In genomic region chr4:147011386-147011785, GRCh38 we compare ENCODE assay signal across 25 cellular contexts.
A peak's percentile ranks its signal among the peaks of the same experiment; 100 is the strongest.
DNase-seq lines count a peak whose midpoint lies in the region; ATAC-seq and TF ChIP-seq lines count a peak whose summit lies in the region.
"Had no signal": no experiment of that assay in that cellular context is flagged by ENCODE, and none has a peak within 500 bp of the region (broad histone marks: within the 10 kb centered on the region; RNA-seq: fewer than 3 reads in every experiment).

No MANE protein-coding gene starts in this region.

- POLR2A ChIA-PET in WTC11 (lab: Charles Lee), result no interaction called here

- H3K36me3 ChIP-seq in HUES64 (ENCODE audit: insufficient read depth, low read length) (no peaks in the 10 kb centered on the region), iPS-20b (ENCODE audit: insufficient read depth, low read depth, low read length) (no peaks in the 10 kb centered on the region), HAP-1 (replicated peaks) (no peaks in the 10 kb centered on the region)

- no peaks in the 10 kb centered on the region for H3K27me3 ChIP-seq in HUES64 (ENCODE audit: insufficient read depth, low read length)
- no peaks in the 10 kb centered on the region for H3K27me3 ChIP-seq in iPS-20b (ENCODE audit: insufficient read depth, low read length)
- H3K27me3 ChIP-seq in HAP-1 (ENCODE audit: low read depth), result peaks cover 17% of the 10 kb centered on the region

- in situ Hi-C loops in HAP-1 (cut with MboI; ENCODE audit: low sequenced_read_pairs), result loop anchor here (25.0 kb wide), 1 partner anchor 576 kb away; no protein-coding TSS in a partner anchor

- H3K27ac Mint-ChIP-seq in WTC11 (peak overlapping the region; percentile 37), type B pancreatic cell (no peak overlapping the region)
- H3K27ac Mint-ChIP-seq: B cell; CD8-positive, alpha-beta T cell had no signal

- H3K9ac ChIP-seq in HUES64 (ENCODE audit: low read depth, low read length) (peak overlapping the region; percentile 10; the same call in 1 of the 2 replicates), iPS-20b (ENCODE audit: low read depth, low read length) (no peak overlapping the region)

- peaks cover 25% of the 10 kb centered on the region for H3K4me1 ChIP-seq in HUES64 (ENCODE audit: insufficient read depth, low read length)
- H3K4me1 ChIP-seq in iPS-20b (ENCODE audit: insufficient read depth, low read length), result peaks cover 26% of the 10 kb centered on the region; the same call in 1 of the 2 replicates
- no peaks in the 10 kb centered on the region for H3K4me1 ChIP-seq in HAP-1
- H3K4me1 ChIP-seq: A549 had no signal

- ATAC-seq in WTC11, result peak; percentile 24
- ATAC-seq: A549; CD8-positive, alpha-beta T cell; Panc1 had no signal

- no peak overlapping the region for H3K27ac ChIP-seq in HUES64 (ENCODE audit: low read depth, low read length)
- no peak overlapping the region for H3K27ac ChIP-seq in iPS-20b (ENCODE audit: low read length)
- H3K27ac ChIP-seq: A549, C4-2B, HL-60, RWPE1 had no signal

- H3K9me3 Mint-ChIP-seq in WTC11 (no peaks in the 10 kb centered on the region), type B pancreatic cell (no peaks in the 10 kb centered on the region)
- H3K9me3 Mint-ChIP-seq: CD8-positive, alpha-beta T cell had no signal

- H3K9me3 ChIP-seq in HUES64 (ENCODE audit: insufficient read depth, low read depth, low read length) (no peaks in the 10 kb centered on the region), iPS-20b (ENCODE audit: insufficient read depth, low read depth, low read length) (no peaks in the 10 kb centered on the region), HAP-1 (no peaks in the 10 kb centered on the region)
- H3K9me3 ChIP-seq: A549 had no signal

- H3K36me3 Mint-ChIP-seq in WTC11 (no peaks in the 10 kb centered on the region), type B pancreatic cell (no peaks in the 10 kb centered on the region)
- H3K36me3 Mint-ChIP-seq: CD8-positive, alpha-beta T cell had no signal

- no peak overlapping the region; the same call in 1 of the 2 replicates for H3K4me3 Mint-ChIP-seq in WTC11
- peak overlapping the region; percentile 41 for H3K4me3 Mint-ChIP-seq in type B pancreatic cell
- H3K4me3 Mint-ChIP-seq: B cell; CD8-positive, alpha-beta T cell had no signal

- H3K27me3 Mint-ChIP-seq in WTC11 (ENCODE audit: low read depth) (no peaks in the 10 kb centered on the region), type B pancreatic cell (peaks cover 9% of the 10 kb centered on the region)

- H3K4me3 ChIP-seq in HUES64 (ENCODE audit: low read length), result no peak overlapping the region
- peak overlapping the region; percentile 1; the same call in 1 of the 2 replicates for H3K4me3 ChIP-seq in iPS-20b (ENCODE audit: low read length)
- no peak overlapping the region for H3K4me3 ChIP-seq in HAP-1
- H3K4me3 ChIP-seq: A549 had no signal

- H3K4me1 Mint-ChIP-seq in WTC11 (peaks cover 51% of the 10 kb centered on the region), type B pancreatic cell (ENCODE audit: unreplicated experiment) (peaks cover 30% of the 10 kb centered on the region)
- H3K4me1 Mint-ChIP-seq: B cell had no signal

- 38% methylated on average over 7 of the region's 7 CpGs for WGBS in HUES64

- CTCF ChIA-PET in WTC11 (lab: Charles Lee), result interaction anchor here (2.2 kb wide), 1 partner anchor 86 kb away, joined by 13 read pairs; no protein-coding TSS in a partner anchor

- DNase-seq in WTC11 (ENCODE audit: low spot score), result no peak
- no peak for DNase-seq in type B pancreatic cell (ENCODE audit: extremely low spot score, unreplicated experiment)
- DNase-seq in ureter (ENCODE audit: low spot score), result no peak
- no peak for DNase-seq in NOMO-1 treated with dmso at 0.1 percent for 144 hours (lab: John Stamatoyannopoulos, UW; ENCODE audit: unreplicated experiment)
- DNase-seq in HAP-1 (ENCODE audit: low spot score in 2 of 2), result no peak
- DNase-seq: Calu3; CD8-positive, alpha-beta T cell; DMS79 treated with DMSO at 0.1 percent for 48 hours; GF-D8; NCI-H1048; NCI-H1417 treated with DMSO at 0.1 percent for 48 hours; NCI-H187; NCI-H2171 treated with DMSO at 0.1 percent for 48 hours; NCI-H345; NCI-H510A treated with DMSO at 0.1 percent for 48 hours; NCI-H82; SHP77 had no signal

- no peak for TF ChIP-seq CTCF in WTC11 (IDR thresholded peaks at IDR 0.05)
- no peak for TF ChIP-seq CTCF in type B pancreatic cell (conservative IDR thresholded peaks at IDR 0.05)

TF ChIP-seq in WTC11, 78 proteins besides CTCF, POLR2A, EP300 and RAD21:
- TF ChIP-seq TEAD4 (CRISPR knock-in tag; IDR thresholded peaks at IDR 0.05) (no peak), STAT6 (CRISPR knock-in tag; conservative IDR thresholded peaks at IDR 0.05; ENCODE audit: low read depth) (no peak), EMX1 (CRISPR knock-in tag; IDR thresholded peaks at IDR 0.05) (no peak), PRRX2 (CRISPR knock-in tag; IDR thresholded peaks at IDR 0.05) (no peak), GRHL2 (CRISPR knock-in tag; IDR thresholded peaks at IDR 0.05; ENCODE audit: insufficient replicate concordance, severe bottlenecking) (no peak), ZBTB21 (CRISPR knock-in tag; IDR thresholded peaks at IDR 0.05; ENCODE audit: borderline replicate concordance) (no peak), SMAD3 (CRISPR knock-in tag; IDR thresholded peaks at IDR 0.05; ENCODE audit: borderline replicate concordance) (no peak), NFATC4 (CRISPR knock-in tag; IDR thresholded peaks at IDR 0.05) (no peak)
- TF ChIP-seq, protein P1, sequence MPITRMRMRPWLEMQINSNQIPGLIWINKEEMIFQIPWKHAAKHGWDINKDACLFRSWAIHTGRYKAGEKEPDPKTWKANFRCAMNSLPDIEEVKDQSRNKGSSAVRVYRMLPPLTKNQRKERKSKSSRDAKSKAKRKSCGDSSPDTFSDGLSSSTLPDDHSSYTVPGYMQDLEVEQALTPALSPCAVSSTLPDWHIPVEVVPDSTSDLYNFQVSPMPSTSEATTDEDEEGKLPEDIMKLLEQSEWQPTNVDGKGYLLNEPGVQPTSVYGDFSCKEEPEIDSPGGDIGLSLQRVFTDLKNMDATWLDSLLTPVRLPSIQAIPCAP (CRISPR knock-in tag; IDR thresholded peaks at IDR 0.05), result no peak
- TF ChIP-seq, protein P2, sequence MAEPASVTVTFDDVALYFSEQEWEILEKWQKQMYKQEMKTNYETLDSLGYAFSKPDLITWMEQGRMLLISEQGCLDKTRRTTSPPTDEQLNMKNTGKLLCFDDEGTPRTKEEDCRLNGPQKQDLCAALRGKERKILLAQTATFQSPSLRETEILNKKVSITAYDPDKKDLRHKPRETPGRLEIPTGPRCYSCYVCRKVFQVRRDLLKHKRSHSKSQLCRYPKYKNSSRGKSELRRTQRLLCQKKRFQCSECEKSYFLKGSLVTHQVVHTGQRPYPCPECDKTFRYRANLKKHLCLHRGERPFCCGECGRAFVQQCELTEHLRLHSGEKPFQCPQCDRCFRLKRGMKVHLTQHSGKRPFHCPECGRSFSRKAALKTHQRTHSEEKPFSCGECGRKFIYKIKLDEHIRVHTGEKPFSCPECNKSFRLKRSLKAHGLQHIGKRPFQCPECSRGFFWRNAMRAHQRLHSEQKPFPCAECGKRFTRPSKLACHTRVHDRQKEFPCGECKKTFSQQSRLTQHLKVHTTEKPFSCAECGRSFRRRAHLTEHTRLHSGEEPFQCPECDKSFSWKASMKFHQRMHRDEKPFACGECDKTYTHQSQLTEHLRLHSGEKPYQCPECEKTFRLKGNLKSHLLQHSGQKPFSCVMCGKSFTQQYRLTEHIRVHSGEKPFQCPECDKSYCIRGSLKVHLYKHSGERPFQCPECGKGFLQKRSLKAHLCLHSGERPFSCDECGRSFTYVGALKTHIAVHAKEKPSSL (CRISPR knock-in tag; conservative IDR thresholded peaks at IDR 0.05), result no peak
- TF ChIP-seq, protein P3, sequence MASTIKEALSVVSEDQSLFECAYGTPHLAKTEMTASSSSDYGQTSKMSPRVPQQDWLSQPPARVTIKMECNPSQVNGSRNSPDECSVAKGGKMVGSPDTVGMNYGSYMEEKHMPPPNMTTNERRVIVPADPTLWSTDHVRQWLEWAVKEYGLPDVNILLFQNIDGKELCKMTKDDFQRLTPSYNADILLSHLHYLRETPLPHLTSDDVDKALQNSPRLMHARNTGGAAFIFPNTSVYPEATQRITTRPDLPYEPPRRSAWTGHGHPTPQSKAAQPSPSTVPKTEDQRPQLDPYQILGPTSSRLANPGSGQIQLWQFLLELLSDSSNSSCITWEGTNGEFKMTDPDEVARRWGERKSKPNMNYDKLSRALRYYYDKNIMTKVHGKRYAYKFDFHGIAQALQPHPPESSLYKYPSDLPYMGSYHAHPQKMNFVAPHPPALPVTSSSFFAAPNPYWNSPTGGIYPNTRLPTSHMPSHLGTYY (CRISPR knock-in tag; IDR thresholded peaks at IDR 0.05), result no peak
